17 cellular contexts compared by ENCODE assay signal in genomic region chr16:2808181-2808580, GRCh38. TPM values are rescaled to one million over a fixed set of nuclear protein-coding genes. Genes with fewer than 3 reads are reported as not detected.
DNase-seq lines count a peak whose midpoint lies in the region; ATAC-seq and TF ChIP-seq lines count a peak whose summit lies in the region.
"Had no signal": no experiment of that assay in that cellular context is flagged by ENCODE, and none has a peak within 500 bp of the region (broad histone marks: within the 10 kb centered on the region; RNA-seq: fewer than 3 reads in every experiment).

No MANE protein-coding gene starts in this region.

- H3K27me3 ChIP-seq in right atrium auricular region (no peaks in the 10 kb centered on the region), lower lobe of right lung (ENCODE audit: low read depth) (peaks cover 14% of the 10 kb centered on the region), spleen (replicated peaks in 1 of 7) (peaks cover 0 to 52% (median 0%) of the 10 kb centered on the region in 7 donors)
- H3K27me3 ChIP-seq: BLaER1 had no signal

- peaks cover 4% of the 10 kb centered on the region for H3K27me3 Mint-ChIP-seq in endothelial cell (ENCODE audit: unreplicated experiment)

- H3K36me3 Mint-ChIP-seq in endothelial cell (ENCODE audit: low read depth, unreplicated experiment), result peaks cover 4% of the 10 kb centered on the region

- H3K27ac Mint-ChIP-seq in endothelial cell (ENCODE audit: unreplicated experiment), result no peak overlapping the region
- H3K27ac Mint-ChIP-seq: HFFc6 had no signal

- no peaks in the 10 kb centered on the region for H3K4me1 Mint-ChIP-seq in endothelial cell (ENCODE audit: unreplicated experiment)
- H3K4me1 Mint-ChIP-seq: CD8-positive, alpha-beta memory T cell had no signal

- TF ChIP-seq CTCF in right atrium auricular region (IDR thresholded peaks at IDR 0.05), result no peak
- TF ChIP-seq CTCF in lower lobe of right lung (IDR thresholded peaks at IDR 0.05), result no peak
- TF ChIP-seq CTCF in spleen (IDR thresholded peaks at IDR 0.05 in 8 of 11, conservative IDR thresholded peaks at IDR 0.05 in 3 of 11), result no peak
- TF ChIP-seq CTCF in endothelial cell (IDR thresholded peaks at IDR 0.05; ENCODE audit: unreplicated experiment), result no peak

- H3K9me3 Mint-ChIP-seq in endothelial cell (ENCODE audit: unreplicated experiment), result no peaks in the 10 kb centered on the region

- no peak for TF ChIP-seq POLR2A in spleen (IDR thresholded peaks at IDR 0.05)

- H3K9me3 ChIP-seq in right atrium auricular region, result peaks cover 0 to 13% of the 10 kb centered on the region in 2 donors
- peaks cover 11% of the 10 kb centered on the region for H3K9me3 ChIP-seq in lower lobe of right lung
- H3K9me3 ChIP-seq in spleen, result peaks cover 0 to 19% (median 14%) of the 10 kb centered on the region in 8 donors

- H3K4me1 ChIP-seq in right atrium auricular region, result no peaks in the 10 kb centered on the region
- H3K4me1 ChIP-seq in lower lobe of right lung, result no peaks in the 10 kb centered on the region
- H3K4me1 ChIP-seq in spleen, result no peaks in the 10 kb centered on the region
- H3K4me1 ChIP-seq: HAP-1 had no signal

- H3K36me3 ChIP-seq in right atrium auricular region, result no peaks in the 10 kb centered on the region
- no peaks in the 10 kb centered on the region for H3K36me3 ChIP-seq in lower lobe of right lung
- H3K36me3 ChIP-seq in spleen, result no peaks in the 10 kb centered on the region
- H3K36me3 ChIP-seq: BLaER1, HAP-1 had no signal

- intact Hi-C loops in Right ventricle myocardium superior (cut with DNase I) (no loop called here), lower lobe of right lung (cut with DNase I) (no loop called here), spleen (cut with DNase I; ENCODE audit: low total_unique reads) (no loop called here)

- no peak for ATAC-seq in Right ventricle myocardium superior (ENCODE audit: poor library complexity)
- no peak for ATAC-seq in lower lobe of right lung

- H3K27ac ChIP-seq in right atrium auricular region (no peak overlapping the region), lower lobe of right lung (no peak overlapping the region), spleen (no peak overlapping the region)
- H3K27ac ChIP-seq: BLaER1, HL-60 had no signal

- H3K4me3 ChIP-seq in right atrium auricular region (no peak overlapping the region), lower lobe of right lung (no peak overlapping the region), spleen (no peak overlapping the region)
- H3K4me3 ChIP-seq: BLaER1, HAP-1 had no signal

- WGBS in spleen, 5 donors, result 82 to 95% (median 88%) methylated on average over 7 of the region's 7 CpGs

- DNase-seq in Right ventricle myocardium superior, result peak; percentile 11
- DNase-seq in right atrium auricular region (ENCODE audit: low spot score), result no peak
- DNase-seq in lower lobe of right lung, result peak; percentile 19
- DNase-seq in spleen, result peak; percentile 41
- DNase-seq in endothelial cell (ENCODE audit: low spot score), result no peak
- DNase-seq in activated effector memory CD4-positive, alpha-beta T cell treated with anti-CD3 and anti-CD28 coated beads, Interleukin-2, amount 50 U/mL, for 16 hours, result no peak
- DNase-seq in stimulated activated CD4-positive, alpha-beta T cell treated with anti-CD3 and anti-CD28 coated beads, Interleukin-2, amount 100 ng/mL, for 24 hours, result no peak
- DNase-seq: 8988T, AML-193, DMS53, GF-D8, GOT3, HFFc6 had no signal

- no peak overlapping the region for H3K4me3 Mint-ChIP-seq in endothelial cell (ENCODE audit: unreplicated experiment)
- H3K4me3 Mint-ChIP-seq: CD8-positive, alpha-beta memory T cell; HFFc6 had no signal

RNA-seq across cellular contexts. Expression of gene PRSS21, which starts 8.9 kb away (rescaled TPM):
- total RNA-seq in Right ventricle myocardium superior, result not detected
- total RNA-seq in right atrium auricular region, result not detected
- total RNA-seq in lower lobe of right lung, result 26.5 TPM
- total RNA-seq in spleen, result 1 to 10 TPM in 6 of 7 donors, under 1 TPM in 1; 0.81 to 4.9 (median 1.5) TPM
- polyA plus RNA-seq in spleen, result 1 to 10 TPM in 2 of 3 donors, under 1 TPM in 1; 0.49 to 3.4 (median 1.8) TPM
- total RNA-seq in endothelial cell (ENCODE audit: unreplicated experiment), result not detected
- total RNA-seq: HFFc6 had no signal

RNA-seq across cellular contexts. Expression of gene PRSS41, which starts 9.9 kb away (rescaled TPM):
- not detected for total RNA-seq in Right ventricle myocardium superior
- not detected for total RNA-seq in right atrium auricular region
- total RNA-seq in lower lobe of right lung, result not detected
- total RNA-seq in spleen, result not detected
- not detected for polyA plus RNA-seq in spleen
- not detected for total RNA-seq in endothelial cell (ENCODE audit: unreplicated experiment)
- total RNA-seq: CD8-positive, alpha-beta memory T cell; HFFc6 had no signal
- polyA plus RNA-seq: CD8-positive, alpha-beta memory T cell had no signal

RNA-seq across cellular contexts. Expression of gene PRSS33, which starts 20.8 kb away (rescaled TPM):
- not detected for total RNA-seq in Right ventricle myocardium superior
- not detected for total RNA-seq in right atrium auricular region
- total RNA-seq in lower lobe of right lung, result not detected
- total RNA-seq in spleen, result under 1 TPM in 2 of 7 donors, not detected in 5; 0.32 to 0.67 TPM
- under 1 TPM in 1 of 3 donors, not detected in 2; 0.03 TPM for polyA plus RNA-seq in spleen
- total RNA-seq in endothelial cell (ENCODE audit: unreplicated experiment), result not detected
- total RNA-seq: HFFc6 had no signal
- polyA plus RNA-seq: CD8-positive, alpha-beta memory T cell had no signal

RNA-seq across cellular contexts. Expression of gene ZG16B, which starts 21.9 kb away (rescaled TPM):
- not detected for total RNA-seq in Right ventricle myocardium superior
- under 1 TPM in 1 of 2 donors, not detected in 1; 0.79 TPM for total RNA-seq in right atrium auricular region
- total RNA-seq in lower lobe of right lung, result 4.5 TPM
- 1 to 10 TPM in 5 of 7 donors, under 1 TPM in 1, not detected in 1; 0.79 to 3.8 (median 1.5) TPM for total RNA-seq in spleen
- polyA plus RNA-seq in spleen, result 1 to 10 TPM in 2 of 3 donors, under 1 TPM in 1; 0.73 to 1.6 (median 1.5) TPM
- total RNA-seq in endothelial cell (ENCODE audit: unreplicated experiment), result 1.3 TPM
- polyA plus RNA-seq: CD8-positive, alpha-beta memory T cell had no signal

RNA-seq across cellular contexts. Expression of gene ELOB, which starts 31.1 kb away (rescaled TPM):
- 299 TPM for total RNA-seq in Right ventricle myocardium superior
- total RNA-seq in right atrium auricular region, result 100 to 1,000 TPM; 408 to 856 TPM
- total RNA-seq in lower lobe of right lung, result 196 TPM
- total RNA-seq in spleen, result 100 to 1,000 TPM; 128 to 467 (median 134) TPM
- polyA plus RNA-seq in spleen, result 100 to 1,000 TPM; 233 to 378 (median 247) TPM
- 195 TPM for total RNA-seq in endothelial cell (ENCODE audit: unreplicated experiment)

Comparison
In these comparisons a context has a peak if more than half of its experiments do, and no peak if none do; other contexts are left out.
1. DNase-seq: peak in Right ventricle myocardium superior (single experiment), lower lobe of right lung (single experiment) and spleen (single experiment); none in right atrium auricular region (single experiment), endothelial cell (single experiment), activated effector memory CD4-positive, alpha-beta T cell treated with anti-CD3 and anti-CD28 coated beads, Interleukin-2, amount 50 U/mL, for 16 hours (single experiment) and stimulated activated CD4-positive, alpha-beta T cell treated with anti-CD3 and anti-CD28 coated beads, Interleukin-2, amount 100 ng/mL, for 24 hours (0 of 2).